In genomic region chr13:108915095-108915633, GRCh38 we compare ENCODE assay signal across 9 cellular contexts.
DNase-seq lines count a peak whose midpoint lies in the region; FAIRE-seq and TF ChIP-seq lines count a peak whose summit lies in the region.
"Had no signal": no experiment of that assay in that cellular context is flagged by ENCODE, and none has a peak within 500 bp of the region (broad histone marks: within the 10 kb centered on the region; RNA-seq: fewer than 3 reads in every experiment).

No MANE protein-coding gene starts in this region.

- no peaks in the 10 kb centered on the region for H3K79me1 ChIP-seq in neuronal stem cell (ENCODE audit: low read depth, low read length)

- H3K27ac ChIP-seq in epithelial cell of prostate, result peak overlapping the region; percentile 22
- no peak overlapping the region for H3K27ac ChIP-seq in neuronal stem cell (replicated peaks; ENCODE audit: low read length)

- no peak overlapping the region for H2BK12ac ChIP-seq in neuronal stem cell (ENCODE audit: low read length)

- H3K9ac ChIP-seq in neuronal stem cell (ENCODE audit: low read depth, low read length, poor library complexity), result no peak overlapping the region

- H2AFZ ChIP-seq in neuronal stem cell (ENCODE audit: low read length), result peak overlapping the region; percentile 25

- no peaks in the 10 kb centered on the region for H3K27me3 ChIP-seq in neuronal stem cell (ENCODE audit: control insufficient read depth in 3 of 3, insufficient read depth in 3 of 3, low read depth in 1 of 3, low read length in 3 of 3)

- H3K9me3 ChIP-seq in neuronal stem cell (replicated peaks in 1 of 2; ENCODE audit: control insufficient read depth in 2 of 2, insufficient read depth in 1 of 2, low read depth in 1 of 2, low read length in 2 of 2), result no peaks in the 10 kb centered on the region

- FAIRE-seq in H54 (lab: Jason Lieb, UNC), result no peak
- FAIRE-seq: G401.6 had no signal

- H2BK15ac ChIP-seq in neuronal stem cell (ENCODE audit: low read length), result no peak overlapping the region

- H2AK5ac ChIP-seq in neuronal stem cell (ENCODE audit: low read depth, low read length), result no peak overlapping the region

- H3K4me3 ChIP-seq in HFF-Myc (replicated peaks; ENCODE audit: low read depth, low read length) (no peak overlapping the region), neuronal stem cell (ENCODE audit: low read length in 2 of 2) (no peak overlapping the region)

- no CpG with 5 or more reads among the region's 7 CpGs for WGBS in neuronal stem cell (ENCODE audit: extremely low coverage in 2 of 2, insufficient read length in 2 of 2, insufficient replicate concordance in 1 of 2), 2 donors

- H3K18ac ChIP-seq in neuronal stem cell (ENCODE audit: low read length), result no peak overlapping the region

- H2BK5ac ChIP-seq in neuronal stem cell (ENCODE audit: low read length), result no peak overlapping the region

- TF ChIP-seq CTCF in HFF-Myc (IDR thresholded peaks at IDR 0.05; ENCODE audit: low read depth, low read length, missing control alignments), result peak; percentile 63

- no peak overlapping the region for H3K4ac ChIP-seq in neuronal stem cell (ENCODE audit: low read length)

- H4K8ac ChIP-seq in neuronal stem cell (ENCODE audit: low read depth, low read length), result no peak overlapping the region

- no peak overlapping the region for H4K91ac ChIP-seq in neuronal stem cell (ENCODE audit: low read depth, low read length, poor library complexity)

- DNase-seq in NCI-H2081 (lab: John Stamatoyannopoulos, UW) (peak; percentile 20 to 50), NCI-H2081 treated with DMSO at 0.1 percent for 48 hours (lab: John Stamatoyannopoulos, UW) (no peak), HFF-Myc (ENCODE audit: extremely low read depth, low read depth) (peak; percentile 17), RKO (ENCODE audit: low spot score) (peak; percentile 73), epithelial cell of prostate (ENCODE audit: low read depth, low spot score) (no peak), neuronal stem cell (ENCODE audit: low spot score) (no peak), H54 (ENCODE audit: insufficient read length, low spot score) (no peak)
- no peak for DNase-seq in activated CD4-positive, alpha-beta T cell treated with anti-CD3 and anti-CD28 coated beads, Interleukin-2, amount 50 U/mL, for 48 hours

- peaks cover 2 to 9% of the 10 kb centered on the region in 2 donors for H3K4me1 ChIP-seq in neuronal stem cell (ENCODE audit: control insufficient read depth in 2 of 2, insufficient read depth in 1 of 2, low read depth in 1 of 2, low read length in 2 of 2)

- no peak overlapping the region for H3K14ac ChIP-seq in neuronal stem cell (ENCODE audit: low read length)

- H2BK120ac ChIP-seq in neuronal stem cell (ENCODE audit: low read depth, low read length), result no peak overlapping the region

- H3K36me3 ChIP-seq in neuronal stem cell (replicated peaks in 1 of 2; ENCODE audit: control insufficient read depth in 2 of 2, insufficient read depth in 2 of 2, low read length in 2 of 2), result no peaks in the 10 kb centered on the region

- TF ChIP-seq POLR2A in H54 (IDR thresholded peaks at IDR 0.05; ENCODE audit: low read depth, low read length), result no peak

- no peak overlapping the region for H3K23ac ChIP-seq in neuronal stem cell (ENCODE audit: low read depth, low read length, poor library complexity)

- no peak overlapping the region for H3K4me2 ChIP-seq in neuronal stem cell (ENCODE audit: insufficient read depth, low read length, poor library complexity, severe bottlenecking)

Comparison
In these comparisons a context has a peak if more than half of its experiments do, and no peak if none do; other contexts are left out.
1. DNase-seq: peak in NCI-H2081 (2 of 2), HFF-Myc (single experiment) and RKO (single experiment); none in NCI-H2081 treated with DMSO at 0.1 percent for 48 hours (single experiment), epithelial cell of prostate (single experiment), neuronal stem cell (single experiment), H54 (single experiment) and activated CD4-positive, alpha-beta T cell treated with anti-CD3 and anti-CD28 coated beads, Interleukin-2, amount 50 U/mL, for 48 hours (0 of 2).